In the genomic region with DNA sequence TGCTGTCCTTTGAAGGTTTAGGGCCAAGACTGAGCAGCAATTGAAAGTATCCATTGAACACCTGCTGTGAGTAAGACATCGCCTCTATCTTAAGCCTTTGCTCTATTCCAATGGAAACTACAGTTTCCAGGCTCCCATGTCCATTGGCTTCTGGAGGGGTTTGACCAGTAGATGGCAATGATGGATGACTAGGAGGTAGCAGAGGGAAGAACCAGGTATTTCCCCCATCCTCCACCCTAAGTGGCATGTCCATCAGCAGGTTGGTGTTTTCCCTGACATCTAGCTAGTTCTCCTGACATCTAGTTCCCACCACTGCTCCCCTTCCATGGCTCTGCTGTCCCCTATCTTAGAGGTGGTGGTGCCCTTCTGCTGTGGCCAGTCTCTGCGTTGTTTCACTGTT, we compare ENCODE assay signal across 23 cellular contexts. TPM values are rescaled to one million over a fixed set of nuclear protein-coding genes. Genes with fewer than 3 reads are reported as not detected.
DNase-seq lines count a peak whose midpoint lies in the region; ATAC-seq, FAIRE-seq and TF ChIP-seq lines count a peak whose summit lies in the region.
"Had no signal": no experiment of that assay in that cellular context is flagged by ENCODE, and none has a peak within 500 bp of the region (broad histone marks: within the 10 kb centered on the region; RNA-seq: fewer than 3 reads in every experiment).

No MANE protein-coding gene starts in this region.

- TF ChIP-seq CTCF in bronchial epithelial cell (IDR thresholded peaks at IDR 0.05; ENCODE audit: insufficient read depth, low read length, severe bottlenecking) (no peak), liver (IDR thresholded peaks at IDR 0.05; ENCODE audit: low read depth, low read length, missing input control) (no peak), OCI-LY7 (conservative IDR thresholded peaks at IDR 0.05; ENCODE audit: low read length) (no peak)

- no peaks in the 10 kb centered on the region for H3K9me3 Mint-ChIP-seq in activated naive CD4-positive, alpha-beta T cell treated with anti-CD3 and anti-CD28 coated beads, Interleukin-2, amount 50 U/mL, for 72 hours
- H3K9me3 Mint-ChIP-seq in activated naive CD4-positive, alpha-beta T cell treated with anti-CD3 and anti-CD28 coated beads for 36 hours = no peaks in the 10 kb centered on the region
- H3K9me3 Mint-ChIP-seq: CD8-positive, alpha-beta memory T cell; IgD-negative memory B cell had no signal

- no peak overlapping the region for H3K4me2 ChIP-seq in OCI-LY7 (ENCODE audit: low read length)
- H3K4me2 ChIP-seq: BLaER1 had no signal

- H3K4me1 Mint-ChIP-seq in activated naive CD4-positive, alpha-beta T cell treated with anti-CD3 and anti-CD28 coated beads for 36 hours (ENCODE audit: low read depth) = peaks cover 23% of the 10 kb centered on the region

- H3K27me3 ChIP-seq in bronchial epithelial cell (ENCODE audit: control insufficient read depth, insufficient read depth, low read length) (no peaks in the 10 kb centered on the region), liver (ENCODE audit: control insufficient read depth in 4 of 4, insufficient read depth in 4 of 4, low read length in 3 of 4) (no peaks in the 10 kb centered on the region), SJCRH30 (no peaks in the 10 kb centered on the region)
- H3K27me3 ChIP-seq: BLaER1 had no signal

- H3K79me2 ChIP-seq in OCI-LY7 (ENCODE audit: insufficient read depth, low read depth, low read length) = no peaks in the 10 kb centered on the region

- H3K4me3 ChIP-seq in bronchial epithelial cell (ENCODE audit: low read depth, low read length) (no peak overlapping the region), liver (ENCODE audit: low read depth in 1 of 3, low read length in 3 of 3) (no peak overlapping the region), OCI-LY7 (ENCODE audit: low read depth, low read length, poor library complexity, severe bottlenecking) (no peak overlapping the region), SJCRH30 (no peak overlapping the region)
- H3K4me3 ChIP-seq: BLaER1 had no signal

- peak overlapping the region; percentile 27 to 48 for H3K27ac ChIP-seq in liver (ENCODE audit: low read depth in 1 of 2, low read length in 2 of 2)
- no peak overlapping the region for H3K27ac ChIP-seq in OCI-LY7 (ENCODE audit: low read depth, low read length, poor library complexity, severe bottlenecking)
- H3K27ac ChIP-seq in SJCRH30 = no peak overlapping the region
- H3K27ac ChIP-seq: BLaER1 had no signal

- H2AFZ ChIP-seq in OCI-LY7 (ENCODE audit: low read length) = no peak overlapping the region

- POLR2A ChIA-PET in OCI-LY7 (lab: Charles Lee) = interaction anchor here (0.7 kb wide), 1 partner anchor 30 kb away, joined by 4 read pairs; no protein-coding TSS in a partner anchor

- BruUV-seq in OCI-LY7 (replicated peaks; lab: Mats Ljungman, UMichigan) = no TSS peak

- no peak for DNase-seq in activated naive CD4-positive, alpha-beta T cell treated with anti-CD3 and anti-CD28 coated beads, Interleukin-2, amount 50 U/mL, for 72 hours (ENCODE audit: low spot score in 2 of 2)
- DNase-seq in activated naive CD4-positive, alpha-beta T cell treated with anti-CD3 and anti-CD28 coated beads for 36 hours = no peak
- DNase-seq in bronchial epithelial cell (ENCODE audit: low read depth) = no peak
- no peak for DNase-seq in OCI-LY7 (ENCODE audit: low spot score)
- no peak for DNase-seq in SJCRH30
- no peak for DNase-seq in GF-D8 (lab: John Stamatoyannopoulos, UW)
- DNase-seq in NCI-H2227 (lab: John Stamatoyannopoulos, UW; ENCODE audit: unreplicated experiment) = no peak
- DNase-seq: 8988T; CD8-positive, alpha-beta memory T cell; DND-41; HCEC 1CT; Kasumi-1; MM.1S; NCI-H1092 treated with DMSO at 0.1 percent for 48 hours; NCI-H1694 treated with DMSO at 0.1 percent for 48 hours; NCI-H2107; NCI-H345; NCI-H69; OCI-M1 had no signal

- no peaks in the 10 kb centered on the region for H4K20me1 ChIP-seq in OCI-LY7 (ENCODE audit: insufficient read depth, low read length)
- H4K20me1 ChIP-seq: BLaER1 had no signal

- H3K4me1 ChIP-seq in liver (ENCODE audit: control insufficient read depth in 4 of 4, insufficient read depth in 4 of 4, low read length in 3 of 4) = peaks cover under 1 to 22% (median 17%) of the 10 kb centered on the region in 4 donors
- peaks cover 13% of the 10 kb centered on the region for H3K4me1 ChIP-seq in OCI-LY7 (ENCODE audit: insufficient read depth, low read length, poor library complexity, severe bottlenecking)
- H3K4me1 ChIP-seq in SJCRH30 = no peaks in the 10 kb centered on the region

- CTCF ChIA-PET in activated naive CD4-positive, alpha-beta T cell treated with anti-CD3 and anti-CD28 coated beads for 36 hours (lab: Charles Lee) = interaction anchor here (1.9 kb wide), 1 partner anchor 10 kb away, joined by 9 read pairs; no protein-coding TSS in a partner anchor
- CTCF ChIA-PET in OCI-LY7 (lab: Charles Lee; ENCODE audit: unreplicated experiment) = no interaction called here

- no peaks in the 10 kb centered on the region for H3K9me2 ChIP-seq in OCI-LY7 (ENCODE audit: insufficient read depth, low read length)

- intact Hi-C loops in activated naive CD4-positive, alpha-beta T cell treated with anti-CD3 and anti-CD28 coated beads for 36 hours (cut with micrococcal nuclease) = no loop called here
- intact Hi-C loops in OCI-LY7 (cut with micrococcal nuclease; ENCODE audit: unreplicated experiment) = no loop called here

- H3K27me3 Mint-ChIP-seq in activated naive CD4-positive, alpha-beta T cell treated with anti-CD3 and anti-CD28 coated beads for 36 hours (ENCODE audit: low read depth) = no peaks in the 10 kb centered on the region
- H3K27me3 Mint-ChIP-seq: CD8-positive, alpha-beta memory T cell; IgD-negative memory B cell had no signal

- H3K9me3 ChIP-seq in liver (ENCODE audit: control insufficient read depth in 4 of 4, low read length in 3 of 4) (no peaks in the 10 kb centered on the region), OCI-LY7 (ENCODE audit: low read length) (no peaks in the 10 kb centered on the region), SJCRH30 (replicated peaks) (no peaks in the 10 kb centered on the region)
- H3K9me3 ChIP-seq: BLaER1 had no signal

- peak in 1 of 2 donors; percentile 57 for ATAC-seq in activated naive CD4-positive, alpha-beta T cell treated with anti-CD3 and anti-CD28 coated beads, Interleukin-2, amount 50 U/mL, for 72 hours

- 94% methylated on average over 2 of the region's 2 CpGs for WGBS in liver

- TF ChIP-seq RAD21 in liver (IDR thresholded peaks at IDR 0.05) = peak; percentile 46 to 57

- H3K4me3 Mint-ChIP-seq in activated naive CD4-positive, alpha-beta T cell treated with anti-CD3 and anti-CD28 coated beads for 36 hours = no peak overlapping the region
- H3K4me3 Mint-ChIP-seq: CD8-positive, alpha-beta memory T cell; IgD-negative memory B cell had no signal

- peaks cover 0 to 12% of the 10 kb centered on the region in 2 donors for H3K36me3 Mint-ChIP-seq in activated naive CD4-positive, alpha-beta T cell treated with anti-CD3 and anti-CD28 coated beads, Interleukin-2, amount 50 U/mL, for 72 hours
- H3K36me3 Mint-ChIP-seq in activated naive CD4-positive, alpha-beta T cell treated with anti-CD3 and anti-CD28 coated beads for 36 hours (ENCODE audit: low read depth) = peaks cover 2% of the 10 kb centered on the region

- H3K36me3 ChIP-seq in bronchial epithelial cell (ENCODE audit: control insufficient read depth, insufficient read depth, low read length) (no peaks in the 10 kb centered on the region), liver (ENCODE audit: control insufficient read depth in 4 of 4, insufficient read depth in 3 of 4, low read depth in 1 of 4, low read length in 3 of 4) (no peaks in the 10 kb centered on the region), OCI-LY7 (ENCODE audit: insufficient read depth, low read length) (peaks cover 5% of the 10 kb centered on the region; the same call in 1 of the 2 replicates), SJCRH30 (no peaks in the 10 kb centered on the region; the same call in 1 of the 2 replicates)
- H3K36me3 ChIP-seq: BLaER1 had no signal

- peak overlapping the region; percentile 6 to 75 for H3K27ac Mint-ChIP-seq in activated naive CD4-positive, alpha-beta T cell treated with anti-CD3 and anti-CD28 coated beads, Interleukin-2, amount 50 U/mL, for 72 hours
- H3K27ac Mint-ChIP-seq in activated naive CD4-positive, alpha-beta T cell treated with anti-CD3 and anti-CD28 coated beads for 36 hours = no peak overlapping the region
- H3K27ac Mint-ChIP-seq: CD8-positive, alpha-beta memory T cell; IgD-negative memory B cell had no signal

- no peak overlapping the region for H3K9ac ChIP-seq in liver (ENCODE audit: low read depth in 1 of 2, low read length in 2 of 2)
- H3K9ac ChIP-seq: BLaER1 had no signal

- FAIRE-seq in bronchial epithelial cell (lab: Jason Lieb, UNC) = peak; percentile 18
- FAIRE-seq: G401.6 had no signal

TF ChIP-seq in liver, 16 proteins besides CTCF, POLR2A, EP300 and RAD21:
- no peak for TF ChIP-seq GABPA (IDR thresholded peaks at IDR 0.05 in 1 of 2, conservative IDR thresholded peaks at IDR 0.05 in 1 of 2)
- TF ChIP-seq, protein P1, sequence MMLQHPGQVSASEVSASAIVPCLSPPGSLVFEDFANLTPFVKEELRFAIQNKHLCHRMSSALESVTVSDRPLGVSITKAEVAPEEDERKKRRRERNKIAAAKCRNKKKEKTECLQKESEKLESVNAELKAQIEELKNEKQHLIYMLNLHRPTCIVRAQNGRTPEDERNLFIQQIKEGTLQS (IDR thresholded peaks at IDR 0.05) = no peak
- TF ChIP-seq TAF1 (conservative IDR thresholded peaks at IDR 0.05) = no peak
- no peak for TF ChIP-seq YY1 (IDR thresholded peaks at IDR 0.05)
- TF ChIP-seq FOXA2 (IDR thresholded peaks at IDR 0.05) = no peak

RNA-seq across cellular contexts. Expression of gene CENPV, which starts 58.7 kb away (rescaled TPM):
- 100 to 1,000 TPM in 1 of 2 donors, 10 to 100 TPM in 1; 78.7 to 115 TPM for total RNA-seq in activated naive CD4-positive, alpha-beta T cell treated with anti-CD3 and anti-CD28 coated beads, Interleukin-2, amount 50 U/mL, for 72 hours
- 100 to 1,000 TPM; 117 to 121 TPM for total RNA-seq in activated naive CD4-positive, alpha-beta T cell treated with anti-CD3 and anti-CD28 coated beads for 36 hours
- total RNA-seq in bronchial epithelial cell = 5.1 and 17.4 TPM in 2 replicates
- 10 to 100 TPM; 13.1 to 15.2 TPM for total RNA-seq in liver
- polyA plus RNA-seq in liver = 10 to 100 TPM; 21.2 to 24.3 TPM
- 71.9 and 77.3 TPM in 2 replicates for total RNA-seq in OCI-LY7 (2014; rRNA removed; shearing (Covaris generic))
- 78.8 and 84.6 TPM in 2 replicates for total RNA-seq in OCI-LY7 (2022)
- total RNA-seq in SJCRH30 (2014; rRNA removed; shearing (Covaris generic)) = 50.2 and 51.5 TPM in 2 replicates

Comparison
In these comparisons a context has a peak if more than half of its experiments do, and no peak if none do; other contexts are left out.
1. H3K27ac ChIP-seq: peak in liver (2 of 2); none in OCI-LY7 (single experiment) and SJCRH30 (single experiment).